Comparison of ENCODE assay signal across 8 cellular contexts in genomic region chr17:65054602-65055001, GRCh38. TPM values are rescaled to one million over a fixed set of nuclear protein-coding genes. Genes with fewer than 3 reads are reported as not detected.
DNase-seq lines count a peak whose midpoint lies in the region; ATAC-seq, FAIRE-seq and TF ChIP-seq lines count a peak whose summit lies in the region.

No MANE protein-coding gene starts in this region.

- POLR2A ChIA-PET in activated CD4-positive, alpha-beta T cell treated with anti-CD3 and anti-CD28 coated beads for 36 hours (lab: Charles Lee): no interaction called here
- POLR2A ChIA-PET in activated CD4-positive, alpha-beta memory T cell treated with anti-CD3 and anti-CD28 coated beads, Interleukin-2, amount 10 ng/mL, durations not matched to agents 7 days and 5 days (lab: Charles Lee): interaction anchor here (1.0 to 5.8 kb wide), 6 partner anchors 11 to 89 kb away, joined by 4 to 46 read pairs (median 14); no protein-coding TSS in a partner anchor

- TF ChIP-seq CTCF in keratinocyte (optimal IDR thresholded peaks at IDR 0.05 in 1 of 3, IDR thresholded peaks at IDR 0.05 in 1 of 3, conservative IDR thresholded peaks at IDR 0.05 in 1 of 3; ENCODE audit: extremely low read depth in 1 of 3, insufficient read depth in 2 of 3, low read length in 3 of 3) (no peak), testis (IDR thresholded peaks at IDR 0.05) (no peak)

- H3K4me1 ChIP-seq in keratinocyte (ENCODE audit: control insufficient read depth, extremely low read depth, insufficient read depth, low read length) (peaks cover 35% of the 10 kb centered on the region), testis (peaks cover 27% of the 10 kb centered on the region)

- peak overlapping the region; percentile 91 for H3K27ac Mint-ChIP-seq in activated CD4-positive, alpha-beta T cell treated with anti-CD3 and anti-CD28 coated beads for 36 hours
- peak overlapping the region; percentile 76 for H3K27ac Mint-ChIP-seq in activated CD4-positive, alpha-beta memory T cell treated with anti-CD3 and anti-CD28 coated beads, Interleukin-2, amount 10 ng/mL, durations not matched to agents 7 days and 5 days

- no peaks in the 10 kb centered on the region for H3K9me3 Mint-ChIP-seq in activated CD4-positive, alpha-beta T cell treated with anti-CD3 and anti-CD28 coated beads for 36 hours (ENCODE audit: low read depth)
- H3K9me3 Mint-ChIP-seq in activated CD4-positive, alpha-beta memory T cell treated with anti-CD3 and anti-CD28 coated beads, Interleukin-2, amount 10 ng/mL, durations not matched to agents 7 days and 5 days: no peaks in the 10 kb centered on the region

- in situ Hi-C loops in KBM-7 (cut with MboI; ENCODE audit: low pct_unique_long_range_greater_than_20kb, low sequenced_read_pairs): no loop called here

- no peaks in the 10 kb centered on the region for H3K27me3 ChIP-seq in keratinocyte (ENCODE audit: control insufficient read depth, extremely low read depth, insufficient read depth, low read length)
- no peaks in the 10 kb centered on the region for H3K27me3 ChIP-seq in testis

- peaks cover 63% of the 10 kb centered on the region for H3K79me2 ChIP-seq in keratinocyte (ENCODE audit: control insufficient read depth, insufficient read depth, low read length)

- H3K36me3 ChIP-seq in keratinocyte (ENCODE audit: control insufficient read depth in 2 of 2, extremely low read depth in 1 of 2, insufficient read depth in 2 of 2, low read length in 2 of 2) (peaks cover 16 to 19% of the 10 kb centered on the region in 2 experiments), testis (ENCODE audit: low read depth, missing control alignments) (no peaks in the 10 kb centered on the region)

- peaks cover under 1% of the 10 kb centered on the region for H3K9me1 ChIP-seq in keratinocyte (ENCODE audit: control insufficient read depth, extremely low read depth, insufficient read depth, low read length)

- peaks cover 7% of the 10 kb centered on the region for H4K20me1 ChIP-seq in keratinocyte (ENCODE audit: control insufficient read depth, extremely low read depth, insufficient read depth, low read length)

- peaks cover 60% of the 10 kb centered on the region for H3K36me3 Mint-ChIP-seq in activated CD4-positive, alpha-beta T cell treated with anti-CD3 and anti-CD28 coated beads for 36 hours (ENCODE audit: low read depth)
- H3K36me3 Mint-ChIP-seq in activated CD4-positive, alpha-beta memory T cell treated with anti-CD3 and anti-CD28 coated beads, Interleukin-2, amount 10 ng/mL, durations not matched to agents 7 days and 5 days (ENCODE audit: low read depth): peaks cover 62% of the 10 kb centered on the region

- dilution Hi-C loops in keratinocyte (cut with MboI; ENCODE audit: extremely low pct_ligation_motif_present, low sequenced_read_pairs): no loop called here

- intact Hi-C loops in activated CD4-positive, alpha-beta T cell treated with anti-CD3 and anti-CD28 coated beads for 36 hours (cut with DNase I, micrococcal nuclease): loop anchor here (1.0 to 10.0 kb wide), 4 partner anchors 14 to 1250 kb away; partner anchors contain the start of gene PRKCA (in 1 of the 2)
- intact Hi-C loops in testis (cut with DNase I; ENCODE audit: low total_unique reads): loop anchor here (5.0 kb wide), 1 partner anchor 53 kb away; no protein-coding TSS in a partner anchor

- H3K4me1 Mint-ChIP-seq in activated CD4-positive, alpha-beta T cell treated with anti-CD3 and anti-CD28 coated beads for 36 hours: peaks cover 52% of the 10 kb centered on the region
- peaks cover 59% of the 10 kb centered on the region for H3K4me1 Mint-ChIP-seq in activated CD4-positive, alpha-beta memory T cell treated with anti-CD3 and anti-CD28 coated beads, Interleukin-2, amount 10 ng/mL, durations not matched to agents 7 days and 5 days

- no peak overlapping the region for H3K27ac ChIP-seq in keratinocyte (ENCODE audit: control insufficient read depth, insufficient read depth, low read length)
- peak overlapping the region; percentile 99 to 100 for H3K27ac ChIP-seq in testis

- TF ChIP-seq POLR2A in testis (IDR thresholded peaks at IDR 0.05): no peak

- H3K9me3 ChIP-seq in keratinocyte (ENCODE audit: control insufficient read depth, low read depth, low read length): no peaks in the 10 kb centered on the region
- no peaks in the 10 kb centered on the region for H3K9me3 ChIP-seq in testis

- H2AFZ ChIP-seq in keratinocyte (ENCODE audit: control insufficient read depth, low read length): no peak overlapping the region

- DNase-seq in activated CD4-positive, alpha-beta T cell treated with anti-CD3 and anti-CD28 coated beads for 36 hours: no peak
- DNase-seq in activated CD4-positive, alpha-beta T cell treated with anti-CD3 and anti-CD28 coated beads for 48 hours: no peak
- DNase-seq in activated CD4-positive, alpha-beta memory T cell treated with anti-CD3 and anti-CD28 coated beads, Interleukin-2, amount 10 ng/mL, durations not matched to agents 7 days and 5 days: no peak
- DNase-seq in keratinocyte (ENCODE audit: low read depth, low spot score) (no peak), testis (no peak), KBM-7 (no peak)
- DNase-seq in activated CD8-positive, alpha-beta memory T cell treated with anti-CD3 and anti-CD28 coated beads, Interleukin-2, amount 50 U/mL, for 4 hours: no peak

- peak overlapping the region; percentile 95 for H3K4me2 ChIP-seq in keratinocyte (ENCODE audit: control insufficient read depth, extremely low read depth, insufficient read depth, low read depth, low read length)

- H3K9ac ChIP-seq in keratinocyte (ENCODE audit: control insufficient read depth, extremely low read depth, insufficient read depth, low read length): peak overlapping the region; percentile 40

- no peak for ATAC-seq in activated CD4-positive, alpha-beta T cell treated with anti-CD3 and anti-CD28 coated beads for 36 hours
- no peak for ATAC-seq in GM21717 (IDR thresholded peaks at IDR 0.05; ENCODE audit: unreplicated experiment)

- H3K27me3 Mint-ChIP-seq in activated CD4-positive, alpha-beta T cell treated with anti-CD3 and anti-CD28 coated beads for 36 hours: no peaks in the 10 kb centered on the region
- H3K27me3 Mint-ChIP-seq in activated CD4-positive, alpha-beta memory T cell treated with anti-CD3 and anti-CD28 coated beads, Interleukin-2, amount 10 ng/mL, durations not matched to agents 7 days and 5 days: no peaks in the 10 kb centered on the region

- peak overlapping the region; percentile 93 for H3K4me3 Mint-ChIP-seq in activated CD4-positive, alpha-beta T cell treated with anti-CD3 and anti-CD28 coated beads for 36 hours
- H3K4me3 Mint-ChIP-seq in activated CD4-positive, alpha-beta memory T cell treated with anti-CD3 and anti-CD28 coated beads, Interleukin-2, amount 10 ng/mL, durations not matched to agents 7 days and 5 days: peak overlapping the region; percentile 88

- CTCF ChIA-PET in activated CD4-positive, alpha-beta T cell treated with anti-CD3 and anti-CD28 coated beads for 36 hours (lab: Charles Lee): interaction anchor here (1.7 to 3.5 kb wide), 2 partner anchors 10 to 45 kb away, joined by 4 to 9 read pairs; no protein-coding TSS in a partner anchor
- CTCF ChIA-PET in activated CD4-positive, alpha-beta memory T cell treated with anti-CD3 and anti-CD28 coated beads, Interleukin-2, amount 10 ng/mL, durations not matched to agents 7 days and 5 days (lab: Charles Lee): interaction anchor here (1.0 to 1.7 kb wide), 2 partner anchors 37 to 46 kb away, joined by 5 to 18 read pairs; no protein-coding TSS in a partner anchor

- no peak for FAIRE-seq in keratinocyte (lab: Jason Lieb, UNC)

- 23 to 28% methylated on average over 3 of the region's 3 CpGs for WGBS in testis, 2 donors

- H3K4me3 ChIP-seq in keratinocyte (ENCODE audit: control insufficient read depth in 2 of 3, extremely low read depth in 1 of 3, insufficient read depth in 2 of 3, low read depth in 1 of 3, low read length in 3 of 3) (peak overlapping the region; percentile 84 to 96 (median 95)), testis (peak overlapping the region; percentile 96 to 97)

RNA-seq across cellular contexts. Expression of gene GNA13, which starts 1.9 kb away (rescaled TPM):
- total RNA-seq in activated CD4-positive, alpha-beta T cell treated with anti-CD3 and anti-CD28 coated beads for 36 hours: 10 to 100 TPM; 45.9 to 47.3 TPM
- 10 to 100 TPM; 95.1 TPM for total RNA-seq in activated CD4-positive, alpha-beta memory T cell treated with anti-CD3 and anti-CD28 coated beads, Interleukin-2, amount 10 ng/mL, durations not matched to agents 7 days and 5 days
- polyA plus RNA-seq in keratinocyte (23.6 to 38.9 TPM (median 27.3 TPM) in 3 replicates), testis (ENCODE audit: insufficient read depth, low read depth, low replicate concordance) (29.5 TPM)
- polyA plus RNA-seq in keratinocyte (2011; ENCODE audit: low read depth): 12.4 TPM
- polyA plus RNA-seq in keratinocyte (2011; cell fraction: cytosol; rRNA removed): 19.1 and 39.8 TPM in 2 replicates
- 16.0 and 23.5 TPM in 2 replicates for polyA plus RNA-seq in keratinocyte (2011; cell fraction: nucleus; rRNA removed)
- polyA plus RNA-seq in keratinocyte (2012; ENCODE audit: low replicate concordance): 20.7 and 23.7 TPM in 2 replicates
- 13.7 to 58.7 TPM (median 32.2 TPM) in 3 replicates for polyA minus RNA-seq in keratinocyte
- polyA minus RNA-seq in keratinocyte (2011; cell fraction: cytosol; rRNA and poly(A)+ RNA removed): 26.9 TPM
- 18.5 and 31.6 TPM in 2 replicates for polyA minus RNA-seq in keratinocyte (2011; cell fraction: nucleus; rRNA and poly(A)+ RNA removed)
- 10 to 100 TPM; 57.6 to 71.4 TPM for total RNA-seq in testis
